9 cellular contexts compared by ENCODE assay signal in the genomic region with DNA sequence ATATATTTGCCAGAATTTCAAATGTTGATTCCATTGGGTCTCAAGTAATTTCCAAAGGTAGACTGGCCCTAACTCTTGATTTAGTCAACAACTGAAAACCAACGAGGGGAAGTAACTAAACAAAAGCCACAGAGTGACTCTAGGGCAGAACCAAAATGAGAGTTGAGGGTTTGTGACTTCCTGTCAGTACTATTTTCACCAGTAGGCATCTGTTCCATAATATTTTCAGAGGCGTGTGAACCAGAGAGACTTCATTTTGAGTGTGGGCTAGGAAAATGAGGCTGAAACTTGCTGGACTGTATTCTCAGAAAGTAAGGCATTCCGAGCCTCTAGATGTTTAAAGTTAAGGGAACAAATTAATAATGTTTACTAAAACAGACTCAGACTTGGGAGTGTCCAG.
A peak's percentile ranks its signal among the peaks of the same experiment; 100 is the strongest.
DNase-seq lines count a peak whose midpoint lies in the region; ATAC-seq and TF ChIP-seq lines count a peak whose summit lies in the region.
"Had no signal": no experiment of that assay in that cellular context is flagged by ENCODE, and none has a peak within 500 bp of the region (broad histone marks: within the 10 kb centered on the region; RNA-seq: fewer than 3 reads in every experiment).

No MANE protein-coding gene starts in this region.

- no peak for DNase-seq in memory B cell (ENCODE audit: low spot score in 2 of 2)
- DNase-seq in NCI-H82 treated with DMSO at 0.1 percent for 48 hours (lab: John Stamatoyannopoulos, UW; ENCODE audit: unreplicated experiment), result no peak
- no peak for DNase-seq in omental fat pad (ENCODE audit: low spot score)
- DNase-seq in Calu3, result no peak
- DNase-seq: activated naive CD8-positive, alpha-beta T cell treated with anti-CD3 and anti-CD28 coated beads for 36 hours; NCI-H748 treated with DMSO at 0.1 percent for 48 hours had no signal

- no peaks in the 10 kb centered on the region for H3K9me3 Mint-ChIP-seq in memory B cell
- no peaks in the 10 kb centered on the region for H3K9me3 Mint-ChIP-seq in Calu3 (ENCODE audit: low read depth, unreplicated experiment)

- CTCF ChIA-PET in Calu3 (lab: Charles Lee), result no interaction called here

- H3K4me1 Mint-ChIP-seq in memory B cell (peaks cover 17% of the 10 kb centered on the region), Calu3 (ENCODE audit: low read depth, unreplicated experiment) (no peaks in the 10 kb centered on the region)
- H3K4me1 Mint-ChIP-seq: activated naive CD8-positive, alpha-beta T cell treated with anti-CD3 and anti-CD28 coated beads for 36 hours had no signal

- peaks cover 25% of the 10 kb centered on the region for H3K36me3 Mint-ChIP-seq in memory B cell
- no peaks in the 10 kb centered on the region for H3K36me3 Mint-ChIP-seq in Calu3 (ENCODE audit: insufficient read depth, unreplicated experiment)

- no peak for TF ChIP-seq CTCF in omental fat pad (IDR thresholded peaks at IDR 0.05)
- no peak for TF ChIP-seq CTCF in Calu3 (IDR thresholded peaks at IDR 0.05; ENCODE audit: unreplicated experiment)

- H3K4me3 Mint-ChIP-seq in memory B cell, result peak overlapping the region; percentile 8
- H3K4me3 Mint-ChIP-seq in Calu3 (ENCODE audit: low read depth, unreplicated experiment), result no peak overlapping the region
- H3K4me3 Mint-ChIP-seq: activated naive CD8-positive, alpha-beta T cell treated with anti-CD3 and anti-CD28 coated beads for 36 hours had no signal

- intact Hi-C loops in Calu3 (cut with micrococcal nuclease; ENCODE audit: unreplicated experiment), result no loop called here

- peak; percentile 88 for ATAC-seq in GM19023 (IDR thresholded peaks at IDR 0.05; ENCODE audit: unreplicated experiment)
- peak; percentile 96 for ATAC-seq in GM21786 (IDR thresholded peaks at IDR 0.05; ENCODE audit: unreplicated experiment)
- peak; percentile 99 for ATAC-seq in HG03432 (IDR thresholded peaks at IDR 0.05; ENCODE audit: unreplicated experiment)
- peak; percentile 71 for ATAC-seq in memory B cell (ENCODE audit: low read depth)
- no peak for ATAC-seq in omental fat pad (ENCODE audit: low FRiP score)

- H3K27me3 Mint-ChIP-seq in memory B cell (no peaks in the 10 kb centered on the region), Calu3 (ENCODE audit: unreplicated experiment) (no peaks in the 10 kb centered on the region)
- H3K27me3 Mint-ChIP-seq: activated naive CD8-positive, alpha-beta T cell treated with anti-CD3 and anti-CD28 coated beads for 36 hours had no signal

- BruUV-seq in Calu3 (replicated peaks; lab: Mats Ljungman, UMichigan), result no TSS peak

- H3K27ac Mint-ChIP-seq in memory B cell (peak overlapping the region; percentile 49), Calu3 (ENCODE audit: unreplicated experiment) (no peak overlapping the region)
- H3K27ac Mint-ChIP-seq: activated naive CD8-positive, alpha-beta T cell treated with anti-CD3 and anti-CD28 coated beads for 36 hours had no signal
